35 cellular contexts compared by ENCODE assay signal in the genomic region with DNA sequence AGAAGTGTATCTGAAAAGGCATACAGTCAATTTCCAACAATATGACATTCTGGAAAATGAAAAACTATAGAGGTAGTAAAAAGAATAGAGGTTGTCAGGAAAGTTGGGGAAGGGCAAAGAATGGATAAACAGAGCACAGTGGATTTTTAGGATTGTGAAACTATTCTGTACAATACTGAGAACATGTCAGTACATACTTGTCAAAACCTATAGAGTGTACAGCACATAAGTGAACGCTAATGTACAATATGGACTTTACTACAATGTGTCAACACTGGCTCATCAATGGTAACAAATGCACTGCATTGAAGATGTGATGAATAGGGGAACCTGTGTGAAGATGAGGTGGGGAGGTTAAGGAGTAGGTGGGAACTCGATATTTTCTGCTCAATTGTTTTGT.
"Had no signal": no experiment of that assay in that cellular context is flagged by ENCODE, and none has a peak within 500 bp of the region (broad histone marks: within the 10 kb centered on the region; RNA-seq: fewer than 3 reads in every experiment).

No MANE protein-coding gene starts in this region.

- H3K27ac Mint-ChIP-seq: activated B cell treated with CpG ODN at 0.5 μM for 24 hours; activated CD4-positive, alpha-beta memory T cell treated with anti-CD3 and anti-CD28 coated beads for 36 hours; activated CD4-positive, alpha-beta T cell treated with anti-CD3 and anti-CD28 coated beads for 36 hours; activated CD4-positive, alpha-beta T cell treated with anti-CD3 and anti-CD28 coated beads, Interleukin-2, amount 10 ng/mL, durations not matched to agents 24 days and 14 days; activated CD8-positive, alpha-beta memory T cell treated with anti-CD3 and anti-CD28 coated beads, Interleukin-2, amount 10 ng/mL, durations not matched to agents 7 days and 5 days; activated CD8-positive, alpha-beta T cell treated with anti-CD3 and anti-CD28 coated beads, Interleukin-2, amount 10 ng/mL, durations not matched to agents 7 days and 5 days; activated naive CD8-positive, alpha-beta T cell treated with anti-CD3 and anti-CD28 coated beads for 36 hours; activated naive CD8-positive, alpha-beta T cell treated with anti-CD3 and anti-CD28 coated beads, Interleukin-2, amount 50 U/mL, for 24 hours; activated T-helper 1 cell treated with anti-CD3 and anti-CD28 coated beads, Interleukin-12 subunit alpha, Interleukin-12 subunit beta, Interleukin-2, Interleukin-4 antibody, amounts not matched to agents 30 ng/mL and 10 ng/mL and 1 ng/mL, durations not matched to agents 14 hours and 24 hours and 36 hours; dendritic cell treated with granulocyte-macrophage colony-stimulating factor and Interleukin-4, amounts not matched to agents 40 ng/mL and 50 ng/mL, for 4 days; endodermal cell; T-helper 17 cell; T-helper 2 cell treated with Interferon-gamma antibody and Interleukin-4, amounts not matched to agents 5 μg/mL and 100 μg/mL, for 36 hours had no signal

- FAIRE-seq: astrocyte, bronchial epithelial cell had no signal

- H3K36me3 Mint-ChIP-seq: activated CD4-positive, alpha-beta memory T cell treated with anti-CD3 and anti-CD28 coated beads for 36 hours; activated CD8-positive, alpha-beta memory T cell treated with anti-CD3 and anti-CD28 coated beads, Interleukin-2, amount 10 ng/mL, durations not matched to agents 7 days and 5 days; activated naive CD8-positive, alpha-beta T cell treated with anti-CD3 and anti-CD28 coated beads for 36 hours had no signal

- H3K4me3 Mint-ChIP-seq: activated B cell treated with CpG ODN at 0.5 μM for 24 hours; activated CD4-positive, alpha-beta memory T cell treated with anti-CD3 and anti-CD28 coated beads for 36 hours; activated CD4-positive, alpha-beta T cell treated with anti-CD3 and anti-CD28 coated beads for 36 hours; activated CD4-positive, alpha-beta T cell treated with anti-CD3 and anti-CD28 coated beads, Interleukin-2, amount 10 ng/mL, durations not matched to agents 24 days and 14 days; activated CD8-positive, alpha-beta memory T cell treated with anti-CD3 and anti-CD28 coated beads, Interleukin-2, amount 10 ng/mL, durations not matched to agents 7 days and 5 days; activated CD8-positive, alpha-beta T cell treated with anti-CD3 and anti-CD28 coated beads, Interleukin-2, amount 10 ng/mL, durations not matched to agents 7 days and 5 days; activated naive CD8-positive, alpha-beta T cell treated with anti-CD3 and anti-CD28 coated beads for 36 hours; activated naive CD8-positive, alpha-beta T cell treated with anti-CD3 and anti-CD28 coated beads, Interleukin-2, amount 50 U/mL, for 24 hours; activated T-helper 1 cell treated with anti-CD3 and anti-CD28 coated beads, Interleukin-12 subunit alpha, Interleukin-12 subunit beta, Interleukin-2, Interleukin-4 antibody, amounts not matched to agents 30 ng/mL and 10 ng/mL and 1 ng/mL, durations not matched to agents 14 hours and 24 hours and 36 hours; central memory CD8-positive, alpha-beta T cell; dendritic cell treated with granulocyte-macrophage colony-stimulating factor and Interleukin-4, amounts not matched to agents 40 ng/mL and 50 ng/mL, for 4 days; endodermal cell; T-helper 17 cell; T-helper 2 cell treated with Interferon-gamma antibody and Interleukin-4, amounts not matched to agents 5 μg/mL and 100 μg/mL, for 36 hours had no signal

- DNase-seq: activated B cell treated with CpG ODN at 0.5 μM for 24 hours; activated CD4-positive, alpha-beta memory T cell treated with anti-CD3 and anti-CD28 coated beads for 36 hours; activated CD4-positive, alpha-beta T cell treated with anti-CD3 and anti-CD28 coated beads for 36 hours; activated CD4-positive, alpha-beta T cell treated with anti-CD3 and anti-CD28 coated beads, Interleukin-2, amount 10 ng/mL, durations not matched to agents 24 days and 14 days; activated CD8-positive, alpha-beta memory T cell treated with anti-CD3 and anti-CD28 coated beads, Interleukin-2, amount 10 ng/mL, durations not matched to agents 7 days and 5 days; activated CD8-positive, alpha-beta memory T cell treated with anti-CD3 and anti-CD28 coated beads, Interleukin-2, amount 50 U/mL, for 4 hours; activated CD8-positive, alpha-beta T cell treated with anti-CD3 and anti-CD28 coated beads, Interleukin-2, amount 10 ng/mL, durations not matched to agents 7 days and 5 days; activated gamma-delta T cell; activated naive CD4-positive, alpha-beta T cell treated with anti-CD3 and anti-CD28 coated beads, Interleukin-2, amount 50 U/mL, for 16 hours; activated naive CD4-positive, alpha-beta T cell treated with Interleukin-2 at 50 U/mL for 16 hours; activated naive CD8-positive, alpha-beta T cell treated with anti-CD3 and anti-CD28 coated beads for 36 hours; activated naive CD8-positive, alpha-beta T cell treated with anti-CD3 and anti-CD28 coated beads, Interleukin-2, amount 50 U/mL, for 24 hours; activated T-cell treated with anti-CD3 and anti-CD28 coated beads, Interleukin-2, amount 50 U/mL, for 1 hour; activated T-cell treated with anti-CD3 and anti-CD28 coated beads, Interleukin-2, amount 50 U/mL, for 48 hours; anterior cingulate cortex; brain microvascular endothelial cell; dorsolateral prefrontal cortex; effector memory CD4-positive, alpha-beta T cell; endodermal cell; foreskin fibroblast; gastrocnemius medialis; glutamatergic neuron; heart left ventricle; T-helper 1 cell; T-helper 17 cell; T1000; WERI-Rb-1 had no signal

- H3K27me3 Mint-ChIP-seq: activated B cell treated with CpG ODN at 0.5 μM for 24 hours; activated CD4-positive, alpha-beta memory T cell treated with anti-CD3 and anti-CD28 coated beads for 36 hours; activated CD4-positive, alpha-beta T cell treated with anti-CD3 and anti-CD28 coated beads, Interleukin-2, amount 10 ng/mL, durations not matched to agents 24 days and 14 days; activated CD8-positive, alpha-beta memory T cell treated with anti-CD3 and anti-CD28 coated beads, Interleukin-2, amount 10 ng/mL, durations not matched to agents 7 days and 5 days; central memory CD8-positive, alpha-beta T cell; dendritic cell treated with granulocyte-macrophage colony-stimulating factor and Interleukin-4, amounts not matched to agents 40 ng/mL and 50 ng/mL, for 4 days; T-helper 17 cell had no signal

- H3K4me1 Mint-ChIP-seq: activated B cell treated with CpG ODN at 0.5 μM for 24 hours; activated CD4-positive, alpha-beta T cell treated with anti-CD3 and anti-CD28 coated beads for 36 hours; activated CD4-positive, alpha-beta T cell treated with anti-CD3 and anti-CD28 coated beads, Interleukin-2, amount 10 ng/mL, durations not matched to agents 24 days and 14 days; activated CD8-positive, alpha-beta memory T cell treated with anti-CD3 and anti-CD28 coated beads, Interleukin-2, amount 10 ng/mL, durations not matched to agents 7 days and 5 days; activated naive CD8-positive, alpha-beta T cell treated with anti-CD3 and anti-CD28 coated beads for 36 hours; activated naive CD8-positive, alpha-beta T cell treated with anti-CD3 and anti-CD28 coated beads, Interleukin-2, amount 50 U/mL, for 24 hours; central memory CD8-positive, alpha-beta T cell; endodermal cell; T-helper 17 cell had no signal

- H3K9me3 Mint-ChIP-seq: activated B cell treated with CpG ODN at 0.5 μM for 24 hours; activated CD4-positive, alpha-beta memory T cell treated with anti-CD3 and anti-CD28 coated beads for 36 hours; activated CD4-positive, alpha-beta T cell treated with anti-CD3 and anti-CD28 coated beads, Interleukin-2, amount 10 ng/mL, durations not matched to agents 24 days and 14 days; activated naive CD8-positive, alpha-beta T cell treated with anti-CD3 and anti-CD28 coated beads for 36 hours; activated naive CD8-positive, alpha-beta T cell treated with anti-CD3 and anti-CD28 coated beads, Interleukin-2, amount 50 U/mL, for 24 hours; activated T-helper 1 cell treated with anti-CD3 and anti-CD28 coated beads, Interleukin-12 subunit alpha, Interleukin-12 subunit beta, Interleukin-2, Interleukin-4 antibody, amounts not matched to agents 30 ng/mL and 10 ng/mL and 1 ng/mL, durations not matched to agents 14 hours and 24 hours and 36 hours; central memory CD8-positive, alpha-beta T cell; dendritic cell treated with granulocyte-macrophage colony-stimulating factor and Interleukin-4, amounts not matched to agents 40 ng/mL and 50 ng/mL, for 4 days; endodermal cell; T-helper 2 cell treated with Interferon-gamma antibody and Interleukin-4, amounts not matched to agents 5 μg/mL and 100 μg/mL, for 36 hours had no signal

- ATAC-seq: activated CD4-positive, alpha-beta T cell treated with anti-CD3 and anti-CD28 coated beads for 36 hours; activated CD4-positive, CD25-positive, alpha-beta regulatory T cell treated with anti-CD3 and anti-CD28 coated beads, Interleukin-2, amount 50 U/mL, for 24 hours; activated CD8-positive, alpha-beta memory T cell treated with anti-CD3 and anti-CD28 coated beads, Interleukin-2, amount 10 ng/mL, durations not matched to agents 7 days and 5 days; activated CD8-positive, alpha-beta T cell treated with anti-CD3 and anti-CD28 coated beads, Interleukin-2, amount 10 ng/mL, durations not matched to agents 7 days and 5 days; activated naive CD8-positive, alpha-beta T cell treated with anti-CD3 and anti-CD28 coated beads, Interleukin-2, amount 50 U/mL, for 24 hours; esophagus mucosa; gastrocnemius medialis; heart left ventricle; T-helper 17 cell had no signal
